23 cellular contexts compared by ENCODE assay signal in genomic region chr14:33237102-33237501, GRCh38.
DNase-seq lines count a peak whose midpoint lies in the region; ATAC-seq, FAIRE-seq and TF ChIP-seq lines count a peak whose summit lies in the region.
"Had no signal": no experiment of that assay in that cellular context is flagged by ENCODE, and none has a peak within 500 bp of the region (broad histone marks: within the 10 kb centered on the region; RNA-seq: fewer than 3 reads in every experiment).

No MANE protein-coding gene starts in this region.

- H3K4me3 ChIP-seq in GM23338 (no peak overlapping the region), astrocyte (ENCODE audit: insufficient read depth, low read depth, low read length) (no peak overlapping the region), left lung (no peak overlapping the region)
- H3K4me3 ChIP-seq: HAP-1, SJSA1 had no signal

- H3K4me1 ChIP-seq in GM23338 (ENCODE audit: insufficient read depth) (peaks cover 4% of the 10 kb centered on the region), astrocyte (ENCODE audit: insufficient read depth, low read length) (no peaks in the 10 kb centered on the region), left lung (no peaks in the 10 kb centered on the region)
- H3K4me1 ChIP-seq: Caco-2, HAP-1, SJSA1 had no signal

- H3K79me2 ChIP-seq in GM23338 (replicated peaks; ENCODE audit: insufficient read depth): no peaks in the 10 kb centered on the region
- H3K79me2 ChIP-seq in astrocyte (ENCODE audit: insufficient read depth, low read length): no peaks in the 10 kb centered on the region

- no peaks in the 10 kb centered on the region for H3F3A ChIP-seq in GM23338 (replicated peaks; ENCODE audit: low read depth)

- no peaks in the 10 kb centered on the region for H3K36me3 Mint-ChIP-seq in GM23338 (ENCODE audit: low read depth)
- no peaks in the 10 kb centered on the region for H3K36me3 Mint-ChIP-seq in astrocyte (ENCODE audit: low read depth, unreplicated experiment)
- H3K36me3 Mint-ChIP-seq: CD8-positive, alpha-beta T cell; IgD-negative memory B cell had no signal

- H3K27ac Mint-ChIP-seq in GM23338: peak overlapping the region; percentile 83; the same call in 1 of the 2 replicates
- H3K27ac Mint-ChIP-seq in astrocyte (ENCODE audit: unreplicated experiment): no peak overlapping the region
- H3K27ac Mint-ChIP-seq: CD8-positive, alpha-beta T cell; IgD-negative memory B cell had no signal

- no peak overlapping the region for H3K9ac ChIP-seq in astrocyte (ENCODE audit: low read length)
- H3K9ac ChIP-seq: KMS-11 had no signal

- H3K4me3 Mint-ChIP-seq in GM23338: no peak overlapping the region
- no peak overlapping the region for H3K4me3 Mint-ChIP-seq in astrocyte (ENCODE audit: unreplicated experiment)
- H3K4me3 Mint-ChIP-seq: CD8-positive, alpha-beta T cell; IgD-negative memory B cell had no signal

- H3K36me3 ChIP-seq in GM23338 (ENCODE audit: insufficient read depth): no peaks in the 10 kb centered on the region
- no peaks in the 10 kb centered on the region for H3K36me3 ChIP-seq in astrocyte (ENCODE audit: insufficient read depth, low read length)
- no peaks in the 10 kb centered on the region for H3K36me3 ChIP-seq in left lung
- H3K36me3 ChIP-seq: HAP-1, SJSA1 had no signal

- H3K4me1 Mint-ChIP-seq in GM23338 (peaks cover 10% of the 10 kb centered on the region), astrocyte (ENCODE audit: low read depth, unreplicated experiment) (peaks cover 2% of the 10 kb centered on the region)
- H3K4me1 Mint-ChIP-seq: IgD-negative memory B cell had no signal

- no peak overlapping the region for H3K4me2 ChIP-seq in GM23338
- no peak overlapping the region for H3K4me2 ChIP-seq in astrocyte (ENCODE audit: low read length)
- H3K4me2 ChIP-seq: KMS-11 had no signal

- no peaks in the 10 kb centered on the region for H3K9me3 ChIP-seq in astrocyte (ENCODE audit: insufficient read depth, low read depth, low read length)
- no peaks in the 10 kb centered on the region for H3K9me3 ChIP-seq in left lung
- H3K9me3 ChIP-seq: Caco-2, HAP-1, SJSA1 had no signal

- H3K27me3 Mint-ChIP-seq in GM23338 (ENCODE audit: insufficient read depth, low read depth, poor library complexity): no peaks in the 10 kb centered on the region
- no peaks in the 10 kb centered on the region for H3K27me3 Mint-ChIP-seq in astrocyte (ENCODE audit: low read depth, unreplicated experiment)
- H3K27me3 Mint-ChIP-seq: IgD-negative memory B cell had no signal

- no peaks in the 10 kb centered on the region for H3K9me2 ChIP-seq in GM23338 (ENCODE audit: insufficient read depth)

- H3K27ac ChIP-seq in GM23338 (ENCODE audit: low read depth) (no peak overlapping the region; the same call in 1 of the 2 replicates), astrocyte (ENCODE audit: low read depth, low read length) (no peak overlapping the region), left lung (no peak overlapping the region)
- H3K27ac ChIP-seq: KMS-11, SJSA1 had no signal

- FAIRE-seq in astrocyte (lab: Jason Lieb, UNC): no peak
- FAIRE-seq: GM12891 had no signal

- H4K20me1 ChIP-seq in GM23338 (replicated peaks; ENCODE audit: insufficient read depth) (no peaks in the 10 kb centered on the region), astrocyte (ENCODE audit: insufficient read depth, low read length) (no peaks in the 10 kb centered on the region)

- peak; percentile 42 for DNase-seq in A172 (ENCODE audit: low spot score)
- peak; percentile 51 for DNase-seq in GM23338 (ENCODE audit: low spot score)
- DNase-seq in astrocyte (ENCODE audit: low read depth): peak; percentile 77
- no peak for DNase-seq in left lung
- DNase-seq in activated CD8-positive, alpha-beta memory T cell treated with anti-CD3 and anti-CD28 coated beads, Interleukin-2, amount 50 U/mL, for 4 hours: no peak
- no peak for DNase-seq in NCI-H2227 (lab: John Stamatoyannopoulos, UW; ENCODE audit: unreplicated experiment)
- DNase-seq: C1 segment of cervical spinal cord; Caco-2; CD8-positive, alpha-beta T cell; DMS 273 treated with DMSO at 0.1 percent for 48 hours; DMS79 treated with DMSO at 0.1 percent for 48 hours; GF-D8; MM.1S; NCI-H2029; NCI-H526 treated with DMSO at 0.1 percent for 48 hours; Right ventricle myocardium superior; RPMI8226 had no signal

- no peak overlapping the region for H2AFZ ChIP-seq in GM23338
- H2AFZ ChIP-seq in astrocyte (ENCODE audit: low read depth, low read length): no peak overlapping the region

- TF ChIP-seq CTCF in GM23338 (conservative IDR thresholded peaks at IDR 0.05; ENCODE audit: low read depth in 2 of 2) (no peak), astrocyte (IDR thresholded peaks at IDR 0.05; ENCODE audit: insufficient read depth, low read depth, low read length) (no peak), left lung (IDR thresholded peaks at IDR 0.05) (no peak)

- H3K27me3 ChIP-seq in GM23338 (ENCODE audit: insufficient read depth) (no peaks in the 10 kb centered on the region), astrocyte (ENCODE audit: insufficient read depth, low read length) (no peaks in the 10 kb centered on the region), left lung (no peaks in the 10 kb centered on the region)
- H3K27me3 ChIP-seq: SJSA1 had no signal

- H3K9me3 Mint-ChIP-seq in GM23338: no peaks in the 10 kb centered on the region
- no peaks in the 10 kb centered on the region for H3K9me3 Mint-ChIP-seq in astrocyte (ENCODE audit: unreplicated experiment)

- ATAC-seq in GM23338: no peak; the same call in 2 of the 3 replicates
- peak; percentile 15 for ATAC-seq in left lung
- no peak for ATAC-seq in GM21737 (IDR thresholded peaks at IDR 0.05; ENCODE audit: unreplicated experiment)
- ATAC-seq: CD8-positive, alpha-beta T cell had no signal

- intact Hi-C loops in left lung (cut with DNase I): no loop called here

TF ChIP-seq in GM23338, 12 proteins besides CTCF, POLR2A, EP300 and RAD21 (continues in another document):
- TF ChIP-seq ZNF462 (CRISPR knock-in tag; IDR thresholded peaks at IDR 0.05) (no peak), ETS1 (IDR thresholded peaks at IDR 0.05) (no peak)

Comparison
In these comparisons a context has a peak if more than half of its experiments do, and no peak if none do; other contexts are left out.
1. DNase-seq: peak in A172 (single experiment), GM23338 (single experiment) and astrocyte (single experiment); none in left lung (0 of 2), activated CD8-positive, alpha-beta memory T cell treated with anti-CD3 and anti-CD28 coated beads, Interleukin-2, amount 50 U/mL, for 4 hours (single experiment) and NCI-H2227 (single experiment).